ENCODE assay signal across 12 cellular contexts in the genomic region with DNA sequence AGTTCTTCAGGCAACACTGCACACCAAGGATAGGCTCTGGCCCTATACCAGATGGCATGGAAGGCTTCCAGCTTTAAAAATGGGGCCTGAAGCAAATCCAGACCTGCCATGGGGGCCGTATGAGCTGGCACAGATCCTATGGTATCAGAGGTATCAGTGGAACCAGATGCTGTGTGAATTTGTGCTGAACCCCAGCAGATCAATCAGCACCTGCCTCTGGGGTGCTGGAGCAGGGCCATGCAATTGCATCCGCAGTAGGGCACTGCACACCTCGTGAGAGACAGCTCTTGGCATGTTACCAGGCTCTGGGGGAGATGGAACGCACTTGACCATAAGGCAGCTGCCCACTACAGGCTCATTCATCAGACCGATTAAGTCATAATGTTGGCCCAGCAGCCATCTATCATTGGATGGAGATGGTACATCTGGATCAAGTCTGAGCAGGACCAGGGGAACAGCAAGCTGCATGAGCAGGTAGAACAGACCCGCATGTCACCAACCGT.
"Had no signal": no experiment of that assay in that cellular context is flagged by ENCODE, and none has a peak within 500 bp of the region (broad histone marks: within the 10 kb centered on the region; RNA-seq: fewer than 3 reads in every experiment).

No MANE protein-coding gene starts in this region.

- H3K4me1 Mint-ChIP-seq: activated naive CD4-positive, alpha-beta T cell treated with anti-CD3 and anti-CD28 coated beads, Interleukin-2, amount 10 ng/mL, durations not matched to agents 7 days and 5 days; endodermal cell; neural progenitor cell had no signal

- DNase-seq: activated CD4-positive, alpha-beta T cell treated with anti-CD3 and anti-CD28 coated beads, Interleukin-2, amount 50 U/mL, for 48 hours; activated CD4-positive, CD25-positive, alpha-beta regulatory T cell treated with anti-CD3 and anti-CD28 coated beads, Interleukin-2, amount 50 U/mL, for 72 hours; activated naive CD4-positive, alpha-beta T cell treated with anti-CD3 and anti-CD28 coated beads, Interleukin-2, amount 10 ng/mL, durations not matched to agents 7 days and 5 days; endodermal cell; erythroblast; left colon; stimulated activated CD4-positive, alpha-beta T cell treated with anti-CD3 and anti-CD28 coated beads, Interleukin-1b, Interleukin-23, amount 100 ng/mL, for 48 hours; stomach; T-helper 9 cell had no signal

- ATAC-seq: gastroesophageal sphincter, left colon had no signal

- H3K36me3 Mint-ChIP-seq: activated naive CD4-positive, alpha-beta T cell treated with anti-CD3 and anti-CD28 coated beads, Interleukin-2, amount 10 ng/mL, durations not matched to agents 7 days and 5 days; neural progenitor cell had no signal

- H3K27ac Mint-ChIP-seq: activated naive CD4-positive, alpha-beta T cell treated with anti-CD3 and anti-CD28 coated beads, Interleukin-2, amount 10 ng/mL, durations not matched to agents 7 days and 5 days; activated T-helper 2 cell treated with anti-CD3 and anti-CD28 coated beads, Interferon-gamma antibody, Interleukin-2, Interleukin-4, amounts not matched to agents 10 μg/mL and 5 μg/mL and 100 μg/mL, durations not matched to agents 14 hours and 24 hours and 36 hours; endodermal cell; neural progenitor cell had no signal

- H3K4me3 Mint-ChIP-seq: activated naive CD4-positive, alpha-beta T cell treated with anti-CD3 and anti-CD28 coated beads, Interleukin-2, amount 10 ng/mL, durations not matched to agents 7 days and 5 days; endodermal cell; neural progenitor cell had no signal
